ENCODE assay signal across 8 cellular contexts in genomic region chr13:75537401-75538365, GRCh38. TPM values are rescaled to one million over a fixed set of nuclear protein-coding genes. Genes with fewer than 3 reads are reported as not detected.
DNase-seq lines count a peak whose midpoint lies in the region; ATAC-seq, FAIRE-seq and TF ChIP-seq lines count a peak whose summit lies in the region.

COMMD6 (minus strand) TSS chr13:75537841; CDS start chr13:75537805, 36 bp downstream.

- peaks cover 29% of the 10 kb centered on the region for H3K36me3 Mint-ChIP-seq in brain

- TF ChIP-seq CTCF in brain (conservative IDR thresholded peaks at IDR 0.05) = peak in 1 of 2 experiments; percentile 34
- TF ChIP-seq CTCF in gastrocnemius medialis (IDR thresholded peaks at IDR 0.05 in 4 of 5, conservative IDR thresholded peaks at IDR 0.05 in 1 of 5) = peak; percentile 41 to 81 (median 65)

- FAIRE-seq in A204.1 (lab: Jason Lieb, UNC) (peak; percentile 75), TTC549 (lab: Jason Lieb, UNC) (peak; percentile 7)

- H3K27ac Mint-ChIP-seq in brain = peak within 1 kb of the TSS; percentile 95 to 100 (median 99)

- no peaks in the 10 kb centered on the region for H3K36me3 ChIP-seq in gastrocnemius medialis

- DNase-seq in NCI-H2029 treated with DMSO at 0.1 percent for 48 hours (lab: John Stamatoyannopoulos, UW) (peak; percentile 43), iPS DF 4.7 (ENCODE audit: extremely low read depth, low spot score) (peak; percentile 89), gastrocnemius medialis (peak; percentile 46 to 55)

- H3K27ac ChIP-seq in gastrocnemius medialis = peak within 1 kb of the TSS; percentile 76 to 87 (median 84)

- H3K4me1 ChIP-seq in gastrocnemius medialis = peaks cover 10 to 13% of the 10 kb centered on the region in 2 donors

- in situ Hi-C loops in gastrocnemius medialis (cut with MboI; ENCODE audit: low sequenced_read_pairs in 4 of 4) = no loop called here

- no peaks in the 10 kb centered on the region for H3K9me3 ChIP-seq in gastrocnemius medialis

- intact Hi-C loops in gastrocnemius medialis (cut with DNase I; ENCODE audit: low total_unique reads) = loop anchor here (1.0 kb wide), 1 partner anchor 12 kb away; the partner anchor contains the start of gene UCHL3

- peak; percentile 98 for ATAC-seq in GM18511 (IDR thresholded peaks at IDR 0.05; ENCODE audit: unreplicated experiment)
- ATAC-seq in HG03025 (IDR thresholded peaks at IDR 0.05; ENCODE audit: low FRiP score, unreplicated experiment) = peak; percentile 97
- ATAC-seq in gastrocnemius medialis = peak; percentile 96 to 97

- peaks cover 40% of the 10 kb centered on the region for H3K4me1 Mint-ChIP-seq in brain

- H3K27me3 ChIP-seq in gastrocnemius medialis = no peaks in the 10 kb centered on the region

- peak within 1 kb of the TSS; percentile 71 to 90 (median 82) for H3K4me3 ChIP-seq in gastrocnemius medialis

- peak within 1 kb of the TSS; percentile 94 to 100 (median 99) for H3K4me3 Mint-ChIP-seq in brain

- H3K9me3 Mint-ChIP-seq in brain = peaks cover 0 to 3% (median 0%) of the 10 kb centered on the region in 5 experiments

- peak; percentile 38 to 43 for TF ChIP-seq POLR2A in gastrocnemius medialis (IDR thresholded peaks at IDR 0.05)

- H3K27me3 Mint-ChIP-seq in brain = peaks cover 8% of the 10 kb centered on the region

RNA-seq across cellular contexts. Expression of gene COMMD6, which starts in this region (rescaled TPM):
- polyA plus RNA-seq in brain (ENCODE audit: insufficient read depth, low read depth, low replicate concordance) = 309 TPM
- total RNA-seq in gastrocnemius medialis = 10 to 100 TPM; 17.0 to 29.4 (median 20.4) TPM

Comparison
In these comparisons a context has a peak if more than half of its experiments do, and no peak if none do; other contexts are left out.
1. Peak in every context shown above with its lines: DNase-seq, ATAC-seq, H3K4me3 ChIP-seq and H3K27ac ChIP-seq.